In the genomic region with DNA sequence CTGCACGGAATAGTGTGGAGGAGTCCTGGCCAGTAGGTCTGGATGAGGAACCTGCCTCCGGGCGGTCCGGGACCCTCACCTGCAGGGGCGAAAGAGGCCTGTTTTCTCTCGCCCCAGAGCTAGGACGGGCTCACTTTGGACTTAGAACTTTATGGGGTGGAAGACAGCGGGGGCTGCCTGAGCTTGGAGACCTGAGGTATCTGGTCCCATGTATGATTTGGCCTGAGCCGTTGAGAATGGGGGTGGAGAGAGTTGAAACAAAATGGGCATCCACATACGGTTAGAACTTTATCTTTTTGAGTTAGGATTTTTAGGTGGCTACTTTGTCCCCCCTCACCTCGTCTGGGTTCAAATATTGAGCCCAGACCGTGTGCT, we compare ENCODE assay signal across 8 cellular contexts. TPM values are rescaled to one million over a fixed set of nuclear protein-coding genes. Genes with fewer than 3 reads are reported as not detected.
DNase-seq lines count a peak whose midpoint lies in the region; ATAC-seq and TF ChIP-seq lines count a peak whose summit lies in the region.

No MANE protein-coding gene starts in this region.

- TF ChIP-seq RAD21 in liver (IDR thresholded peaks at IDR 0.05): no peak

- H2AFZ ChIP-seq in DND-41 (ENCODE audit: low read depth, low read length): peak overlapping the region; percentile 98

- H3K27me3 Mint-ChIP-seq in brain: peaks cover 12% of the 10 kb centered on the region
- no peaks in the 10 kb centered on the region for H3K27me3 Mint-ChIP-seq in type B pancreatic cell

- H3K4me1 Mint-ChIP-seq in brain: peaks cover 88% of the 10 kb centered on the region
- H3K4me1 Mint-ChIP-seq in type B pancreatic cell (ENCODE audit: unreplicated experiment): peaks cover 48% of the 10 kb centered on the region

- TF ChIP-seq CTCF in DND-41 (IDR thresholded peaks at IDR 0.05; ENCODE audit: borderline replicate concordance, extremely low read depth, low read length, poor library complexity, severe bottlenecking): no peak
- TF ChIP-seq CTCF in brain (conservative IDR thresholded peaks at IDR 0.05): no peak
- TF ChIP-seq CTCF in liver (IDR thresholded peaks at IDR 0.05; ENCODE audit: low read depth, low read length, missing input control): no peak
- TF ChIP-seq CTCF in type B pancreatic cell (conservative IDR thresholded peaks at IDR 0.05): no peak

- no peaks in the 10 kb centered on the region for H3K9me3 Mint-ChIP-seq in brain
- no peaks in the 10 kb centered on the region for H3K9me3 Mint-ChIP-seq in type B pancreatic cell

- H3K4me2 ChIP-seq in DND-41 (ENCODE audit: insufficient read depth, low read length): peak overlapping the region; percentile 88

- DNase-seq in DND-41 (no peak), type B pancreatic cell (ENCODE audit: extremely low spot score, unreplicated experiment) (peak; percentile 75), dermis blood vessel endothelial cell (no peak), NCI-H526 treated with DMSO at 0.1 percent for 48 hours (lab: John Stamatoyannopoulos, UW) (no peak)

- peaks cover 31% of the 10 kb centered on the region for H3K36me3 ChIP-seq in DND-41 (ENCODE audit: insufficient read depth, low read length)
- H3K36me3 ChIP-seq in liver (ENCODE audit: control insufficient read depth in 4 of 4, insufficient read depth in 3 of 4, low read depth in 1 of 4, low read length in 3 of 4): peaks cover 0 to 4% (median 0%) of the 10 kb centered on the region in 4 donors

- ATAC-seq in DND-41 (ENCODE audit: insufficient read depth, low read depth): peak; percentile 59
- ATAC-seq in GM19397 (IDR thresholded peaks at IDR 0.05; ENCODE audit: unreplicated experiment): peak; percentile 37
- ATAC-seq in HG03469 (IDR thresholded peaks at IDR 0.05; ENCODE audit: unreplicated experiment): peak; percentile 21

- H3K27ac Mint-ChIP-seq in brain (peak overlapping the region; percentile 99 to 100 (median 99)), type B pancreatic cell (peak overlapping the region; percentile 100)

- peaks cover 55% of the 10 kb centered on the region for H3K4me1 ChIP-seq in DND-41 (ENCODE audit: insufficient read depth, low read length)
- H3K4me1 ChIP-seq in liver (ENCODE audit: control insufficient read depth in 4 of 4, insufficient read depth in 4 of 4, low read length in 3 of 4): peaks cover 5 to 71% (median 39%) of the 10 kb centered on the region in 4 donors

- H3K9me3 ChIP-seq in DND-41 (ENCODE audit: insufficient read depth, low read length, severe bottlenecking) (no peaks in the 10 kb centered on the region), liver (ENCODE audit: control insufficient read depth in 4 of 4, low read length in 3 of 4) (no peaks in the 10 kb centered on the region)

- WGBS in liver: under 1% methylated on average over 12 of the region's 12 CpGs

- H3K27ac ChIP-seq in DND-41 (ENCODE audit: low read length) (peak overlapping the region; percentile 100), liver (ENCODE audit: low read depth in 1 of 2, low read length in 2 of 2) (peak overlapping the region; percentile 97 to 100)

- H3K36me3 Mint-ChIP-seq in brain (peaks cover 12% of the 10 kb centered on the region), type B pancreatic cell (peaks cover 7% of the 10 kb centered on the region)

- peaks cover 89% of the 10 kb centered on the region for H3K79me2 ChIP-seq in DND-41 (ENCODE audit: insufficient read depth, low read length)

- H3K9ac ChIP-seq in DND-41 (ENCODE audit: low read depth, low read length): peak overlapping the region; percentile 94
- peak overlapping the region; percentile 91 to 97 for H3K9ac ChIP-seq in liver (ENCODE audit: low read depth in 1 of 2, low read length in 2 of 2)

- peaks cover 32% of the 10 kb centered on the region; the same call in 1 of the 2 replicates for H4K20me1 ChIP-seq in DND-41 (ENCODE audit: insufficient read depth, low read length)

- H3K4me3 Mint-ChIP-seq in brain (peak overlapping the region; percentile 98 to 100 (median 99)), type B pancreatic cell (peak overlapping the region; percentile 100)

- H3K27me3 ChIP-seq in DND-41 (ENCODE audit: insufficient read depth, low read length, poor library complexity) (no peaks in the 10 kb centered on the region), liver (ENCODE audit: control insufficient read depth in 4 of 4, insufficient read depth in 4 of 4, low read length in 3 of 4) (no peaks in the 10 kb centered on the region)

- H3K4me3 ChIP-seq in DND-41 (ENCODE audit: low read depth in 1 of 2, low read length in 2 of 2) (peak overlapping the region; percentile 96 to 99), liver (ENCODE audit: low read depth in 1 of 3, low read length in 3 of 3) (peak overlapping the region; percentile 59 to 98 (median 80))

TF ChIP-seq in liver, 16 proteins besides CTCF, POLR2A, EP300 and RAD21:
- TF ChIP-seq EGR1 (IDR thresholded peaks at IDR 0.05; ENCODE audit: low read depth in 2 of 2) (no peak), ATF3 (IDR thresholded peaks at IDR 0.05) (no peak), REST (IDR thresholded peaks at IDR 0.05) (no peak), HNF4G (IDR thresholded peaks at IDR 0.05) (no peak), GABPA (IDR thresholded peaks at IDR 0.05 in 1 of 2, conservative IDR thresholded peaks at IDR 0.05 in 1 of 2) (no peak), RXRA (IDR thresholded peaks at IDR 0.05) (no peak), HNF4A (conservative IDR thresholded peaks at IDR 0.05) (peak; percentile 12 to 30), TAF1 (conservative IDR thresholded peaks at IDR 0.05) (peak; percentile 56), JUND (IDR thresholded peaks at IDR 0.05) (no peak), SP1 (IDR thresholded peaks at IDR 0.05) (no peak), YY1 (IDR thresholded peaks at IDR 0.05) (no peak)
- TF ChIP-seq, protein P1, sequence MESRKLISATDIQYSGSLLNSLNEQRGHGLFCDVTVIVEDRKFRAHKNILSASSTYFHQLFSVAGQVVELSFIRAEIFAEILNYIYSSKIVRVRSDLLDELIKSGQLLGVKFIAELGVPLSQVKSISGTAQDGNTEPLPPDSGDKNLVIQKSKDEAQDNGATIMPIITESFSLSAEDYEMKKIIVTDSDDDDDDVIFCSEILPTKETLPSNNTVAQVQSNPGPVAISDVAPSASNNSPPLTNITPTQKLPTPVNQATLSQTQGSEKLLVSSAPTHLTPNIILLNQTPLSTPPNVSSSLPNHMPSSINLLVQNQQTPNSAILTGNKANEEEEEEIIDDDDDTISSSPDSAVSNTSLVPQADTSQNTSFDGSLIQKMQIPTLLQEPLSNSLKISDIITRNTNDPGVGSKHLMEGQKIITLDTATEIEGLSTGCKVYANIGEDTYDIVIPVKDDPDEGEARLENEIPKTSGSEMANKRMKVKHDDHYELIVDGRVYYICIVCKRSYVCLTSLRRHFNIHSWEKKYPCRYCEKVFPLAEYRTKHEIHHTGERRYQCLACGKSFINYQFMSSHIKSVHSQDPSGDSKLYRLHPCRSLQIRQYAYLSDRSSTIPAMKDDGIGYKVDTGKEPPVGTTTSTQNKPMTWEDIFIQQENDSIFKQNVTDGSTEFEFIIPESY (IDR thresholded peaks at IDR 0.05): no peak

RNA-seq across cellular contexts. Expression of gene ETF1, which starts 0.7 kb away (rescaled TPM):
- polyA plus RNA-seq in brain (ENCODE audit: insufficient read depth, low read depth, low replicate concordance): 27.4 TPM
- total RNA-seq in liver: 10 to 100 TPM; 37.7 to 39.7 TPM
- polyA plus RNA-seq in liver: 10 to 100 TPM; 21.7 to 24.5 TPM
- 80.0 and 94.8 TPM in 2 replicates for total RNA-seq in type B pancreatic cell (ENCODE audit: low replicate concordance)
- total RNA-seq in dermis blood vessel endothelial cell: 102 and 129 TPM in 2 replicates

RNA-seq across cellular contexts. Expression of gene HSPA9, which starts 31.5 kb away (rescaled TPM):
- polyA plus RNA-seq in brain (ENCODE audit: insufficient read depth, low read depth, low replicate concordance) (141 TPM), liver (100 to 1,000 TPM; 228 to 248 TPM)
- total RNA-seq in liver (100 to 1,000 TPM; 221 to 378 TPM), type B pancreatic cell (ENCODE audit: low replicate concordance) (238 and 252 TPM in 2 replicates), dermis blood vessel endothelial cell (239 and 281 TPM in 2 replicates)
